ENCODE assay signal across 25 cellular contexts in genomic region chr6:112984899-112985298, GRCh38.
"Had no signal": no experiment of that assay in that cellular context is flagged by ENCODE, and none has a peak within 500 bp of the region (broad histone marks: within the 10 kb centered on the region; RNA-seq: fewer than 3 reads in every experiment).

No MANE protein-coding gene starts in this region.

- H3K27me3 Mint-ChIP-seq: naive B cell; progenitor cell of endocrine pancreas; stimulated activated naive B cell treated with anti-CD40 and anti-IgM and Interleukin-4, amounts not matched to agents 10 μg/mL and 1 μg/mL and 100 μg/mL, for 72 hours; stimulated activated naive CD8-positive, alpha-beta T cell treated with anti-CD3 and anti-CD28 coated beads, Interleukin-15, Interleukin-2, amounts not matched to agents 100 ng/mL and 50 ng/mL, for 24 hours had no signal

- H2AFZ ChIP-seq: parathyroid adenoma had no signal

- H3K4me1 Mint-ChIP-seq: naive B cell; stimulated activated naive B cell treated with anti-CD40 and anti-IgM and Interleukin-4, amounts not matched to agents 10 μg/mL and 1 μg/mL and 100 μg/mL, for 72 hours had no signal

- H3K36me3 ChIP-seq: esophagus muscularis mucosa, heart right ventricle, lower lobe of right lung, neutrophil, right lobe of liver, thoracic aorta, tibial nerve, upper lobe of right lung, uterus had no signal

- H3K36me3 Mint-ChIP-seq: naive B cell; stimulated activated naive B cell treated with anti-CD40 and anti-IgM and Interleukin-4, amounts not matched to agents 10 μg/mL and 1 μg/mL and 100 μg/mL, for 72 hours had no signal

- H3K4me3 Mint-ChIP-seq: naive B cell; nephron; stimulated activated naive B cell treated with anti-CD40 and anti-IgM and Interleukin-4, amounts not matched to agents 10 μg/mL and 1 μg/mL and 100 μg/mL, for 72 hours; stimulated activated naive CD8-positive, alpha-beta T cell treated with anti-CD3 and anti-CD28 coated beads, Interleukin-15, Interleukin-2, amounts not matched to agents 100 ng/mL and 50 ng/mL, for 24 hours had no signal

- H3K27me3 ChIP-seq: esophagus muscularis mucosa, foreskin keratinocyte, heart right ventricle, neutrophil, right lobe of liver, tibial nerve, upper lobe of right lung, uterus had no signal

- H3K27ac ChIP-seq: coronary artery, esophagus muscularis mucosa, foreskin keratinocyte, heart right ventricle, lower lobe of right lung, neutrophil, parathyroid adenoma, right lobe of liver, thoracic aorta, tibial nerve, upper lobe of right lung, uterus had no signal

- H3K9ac ChIP-seq: parathyroid adenoma had no signal

- H3K4me3 ChIP-seq: coronary artery, esophagus muscularis mucosa, heart right ventricle, lower lobe of right lung, right lobe of liver, thoracic aorta, tibial nerve, upper lobe of right lung, uterus had no signal

- H3K4me1 ChIP-seq: foreskin keratinocyte, lower lobe of right lung, parathyroid adenoma, right lobe of liver, upper lobe of right lung, uterus had no signal

- ATAC-seq: foreskin keratinocyte; heart right ventricle; left ventricle myocardium superior; lower lobe of right lung; right lobe of liver; stimulated activated naive B cell treated with anti-CD40 and anti-IgM and Interleukin-4, amounts not matched to agents 10 μg/mL and 1 μg/mL and 100 μg/mL, for 72 hours; upper lobe of right lung had no signal

- H3K79me2 ChIP-seq: parathyroid adenoma had no signal

- H3K9me3 Mint-ChIP-seq: stimulated activated naive B cell treated with anti-CD40 and anti-IgM and Interleukin-4, amounts not matched to agents 10 μg/mL and 1 μg/mL and 100 μg/mL, for 72 hours; stimulated activated naive CD8-positive, alpha-beta T cell treated with anti-CD3 and anti-CD28 coated beads, Interleukin-15, Interleukin-2, amounts not matched to agents 100 ng/mL and 50 ng/mL, for 24 hours had no signal

- H3K27ac Mint-ChIP-seq: naive B cell; progenitor cell of endocrine pancreas; stimulated activated naive B cell treated with anti-CD40 and anti-IgM and Interleukin-4, amounts not matched to agents 10 μg/mL and 1 μg/mL and 100 μg/mL, for 72 hours; stimulated activated naive CD8-positive, alpha-beta T cell treated with anti-CD3 and anti-CD28 coated beads, Interleukin-15, Interleukin-2, amounts not matched to agents 100 ng/mL and 50 ng/mL, for 24 hours had no signal

- DNase-seq: dermis blood vessel endothelial cell; effector memory CD4-positive, alpha-beta T cell; foreskin keratinocyte; glutamatergic neuron; heart right ventricle; hippocampal formation; left ventricle myocardium superior; lower lobe of right lung; naive B cell; right lobe of liver; small intestine; stimulated activated CD4-positive, alpha-beta T cell treated with anti-CD3 and anti-CD28 coated beads, Interleukin-15, amount 100 ng/mL, for 24 hours; stimulated activated CD4-positive, alpha-beta T cell treated with anti-CD3 and anti-CD28 coated beads, Interleukin-2, amount 100 ng/mL, for 48 hours; stimulated activated naive B cell treated with anti-CD40 and anti-IgM and Interleukin-4, amounts not matched to agents 10 μg/mL and 1 μg/mL and 100 μg/mL, for 72 hours; upper lobe of right lung; uterus had no signal

- H3K9me3 ChIP-seq: lower lobe of right lung, neutrophil, right lobe of liver, thoracic aorta, tibial nerve, upper lobe of right lung, uterus had no signal
